In the genomic region with DNA sequence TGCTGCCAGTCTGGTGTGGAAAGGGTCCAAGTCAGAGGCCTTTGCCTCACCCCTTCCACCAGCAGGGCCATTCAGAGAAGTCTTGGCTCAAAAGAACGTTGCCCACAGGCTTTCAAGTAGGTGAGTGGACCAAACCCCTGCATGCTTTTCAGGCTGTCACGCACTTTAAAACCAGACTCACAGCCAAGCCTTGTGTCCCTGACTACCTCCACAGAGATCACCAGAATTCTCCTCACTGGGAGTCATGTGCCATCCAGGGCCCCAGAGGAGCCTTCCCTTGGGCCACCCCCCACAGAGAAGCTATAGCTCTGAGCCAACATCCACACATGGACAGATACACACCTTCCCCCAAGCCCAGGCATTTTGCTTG, we compare ENCODE assay signal across 32 cellular contexts.
DNase-seq lines count a peak whose midpoint lies in the region; ATAC-seq and TF ChIP-seq lines count a peak whose summit lies in the region.
"Had no signal": no experiment of that assay in that cellular context is flagged by ENCODE, and none has a peak within 500 bp of the region (broad histone marks: within the 10 kb centered on the region; RNA-seq: fewer than 3 reads in every experiment).

No MANE protein-coding gene starts in this region.

- no peaks in the 10 kb centered on the region for H3K9me3 ChIP-seq in osteoblast (ENCODE audit: low read depth, low read length)
- H3K9me3 ChIP-seq: BLaER1 treated with 17β-estradiol and CSF1 and Interleukin-3, amounts not matched to agents 10 nM and 100 nM; Caco-2; left lung; ovary; right lobe of liver; stomach; transverse colon had no signal

- H3K4me3 Mint-ChIP-seq in stimulated activated naive CD8-positive, alpha-beta T cell treated with anti-CD3 and anti-CD28 coated beads, Interleukin-15, amount 100 ng/mL, for 72 hours = no peak overlapping the region
- no peak overlapping the region for H3K4me3 Mint-ChIP-seq in activated CD4-positive, alpha-beta memory T cell treated with anti-CD3 and anti-CD28 coated beads, Interleukin-2, amount 10 ng/mL, durations not matched to agents 7 days and 5 days
- H3K4me3 Mint-ChIP-seq: central memory CD8-positive, alpha-beta T cell; naive thymus-derived CD4-positive, alpha-beta T cell; T-helper 17 cell had no signal

- H4K20me1 ChIP-seq in osteoblast (ENCODE audit: insufficient read depth, low read length) = no peaks in the 10 kb centered on the region
- H4K20me1 ChIP-seq: BLaER1 treated with 17β-estradiol and CSF1 and Interleukin-3, amounts not matched to agents 10 nM and 100 nM had no signal

- no peaks in the 10 kb centered on the region for H3K36me3 ChIP-seq in osteoblast (ENCODE audit: insufficient read depth, low read length)
- H3K36me3 ChIP-seq: BLaER1 treated with 17β-estradiol and CSF1 and Interleukin-3, amounts not matched to agents 10 nM and 100 nM; left lung; ovary; right lobe of liver; stomach; transverse colon had no signal

- no peak overlapping the region for H3K4me3 ChIP-seq in osteoblast (ENCODE audit: insufficient read depth, low read length)
- H3K4me3 ChIP-seq: BLaER1 treated with 17β-estradiol and CSF1 and Interleukin-3, amounts not matched to agents 10 nM and 100 nM; GM12878; left lung; ovary; right lobe of liver; stomach; transverse colon had no signal

- no peaks in the 10 kb centered on the region for H3K27me3 ChIP-seq in osteoblast (ENCODE audit: insufficient read depth, low read length)
- H3K27me3 ChIP-seq: BLaER1 treated with 17β-estradiol and CSF1 and Interleukin-3, amounts not matched to agents 10 nM and 100 nM; foreskin keratinocyte; left lung; ovary; right lobe of liver; stomach; transverse colon had no signal

- H3K27ac ChIP-seq in osteoblast (ENCODE audit: low read depth, low read length) = no peak overlapping the region
- H3K27ac ChIP-seq: BLaER1 treated with 17β-estradiol and CSF1 and Interleukin-3, amounts not matched to agents 10 nM and 100 nM; foreskin keratinocyte; HL-60; left lung; ovary; right lobe of liver; stomach; transverse colon had no signal

- no peak for TF ChIP-seq CTCF in osteoblast (IDR thresholded peaks at IDR 0.05; ENCODE audit: extremely low read depth, low read depth, low read length)

- no peak overlapping the region for H3K27ac Mint-ChIP-seq in stimulated activated naive CD8-positive, alpha-beta T cell treated with anti-CD3 and anti-CD28 coated beads, Interleukin-15, amount 100 ng/mL, for 72 hours
- H3K27ac Mint-ChIP-seq in activated CD4-positive, alpha-beta memory T cell treated with anti-CD3 and anti-CD28 coated beads, Interleukin-2, amount 10 ng/mL, durations not matched to agents 7 days and 5 days = no peak overlapping the region
- H3K27ac Mint-ChIP-seq: activated T-helper 2 cell treated with anti-CD3 and anti-CD28 coated beads, Interferon-gamma antibody, Interleukin-2, Interleukin-4, amounts not matched to agents 10 μg/mL and 5 μg/mL and 100 μg/mL, durations not matched to agents 14 hours and 24 hours and 36 hours; naive thymus-derived CD4-positive, alpha-beta T cell; T-helper 17 cell had no signal

- no peak overlapping the region for H3K4me2 ChIP-seq in osteoblast (ENCODE audit: insufficient read depth, low read length)
- H3K4me2 ChIP-seq: BLaER1 treated with 17β-estradiol and CSF1 and Interleukin-3, amounts not matched to agents 10 nM and 100 nM had no signal

- H3K9me3 Mint-ChIP-seq in stimulated activated naive CD8-positive, alpha-beta T cell treated with anti-CD3 and anti-CD28 coated beads, Interleukin-15, amount 100 ng/mL, for 72 hours = no peaks in the 10 kb centered on the region
- H3K9me3 Mint-ChIP-seq in activated CD4-positive, alpha-beta memory T cell treated with anti-CD3 and anti-CD28 coated beads, Interleukin-2, amount 10 ng/mL, durations not matched to agents 7 days and 5 days = no peaks in the 10 kb centered on the region
- H3K9me3 Mint-ChIP-seq: activated naive CD4-positive, alpha-beta T cell treated with anti-CD3 and anti-CD28 coated beads, Interleukin-2, amount 50 U/mL, for 72 hours; activated T-helper 2 cell treated with anti-CD3 and anti-CD28 coated beads, Interferon-gamma antibody, Interleukin-2, Interleukin-4, amounts not matched to agents 10 μg/mL and 5 μg/mL and 100 μg/mL, durations not matched to agents 14 hours and 24 hours and 36 hours; central memory CD8-positive, alpha-beta T cell had no signal

- DNase-seq in stimulated activated naive CD8-positive, alpha-beta T cell treated with anti-CD3 and anti-CD28 coated beads, Interleukin-15, Interleukin-2, amounts not matched to agents 100 U/mL and 50 U/mL, for 24 hours = peak; percentile 0
- DNase-seq in stimulated activated naive CD8-positive, alpha-beta T cell treated with anti-CD3 and anti-CD28 coated beads, Interleukin-15, amount 100 ng/mL, for 72 hours = no peak
- peak; percentile 12 for DNase-seq in activated CD4-positive, alpha-beta memory T cell treated with anti-CD3 and anti-CD28 coated beads, Interleukin-2, amount 10 ng/mL, durations not matched to agents 7 days and 5 days
- DNase-seq in osteoblast (ENCODE audit: insufficient read length, low spot score, missing footprints) (peak; percentile 46), superior temporal gyrus (ENCODE audit: extremely low spot score) (no peak), left cardiac atrium (no peak)
- DNase-seq: activated CD4-positive, alpha-beta T cell treated with anti-CD3 and anti-CD28 coated beads for 4 hours; Caco-2; DMS79; effector CD4-positive, alpha-beta T cell; foreskin keratinocyte; H7; left lung; NCI-H2029 treated with DMSO at 0.1 percent for 48 hours; NCI-H2227 treated with DMSO at 0.1 percent for 48 hours; NCI-H69; ovary; right lobe of liver; RPMI8226; stomach; T-helper 17 cell; transverse colon had no signal

- H3K79me2 ChIP-seq in osteoblast (ENCODE audit: insufficient read depth, low read length) = no peaks in the 10 kb centered on the region

- H3K36me3 Mint-ChIP-seq in activated CD4-positive, alpha-beta memory T cell treated with anti-CD3 and anti-CD28 coated beads, Interleukin-2, amount 10 ng/mL, durations not matched to agents 7 days and 5 days (ENCODE audit: low read depth) = no peaks in the 10 kb centered on the region
- H3K36me3 Mint-ChIP-seq: activated naive CD4-positive, alpha-beta T cell treated with anti-CD3 and anti-CD28 coated beads, Interleukin-2, amount 50 U/mL, for 72 hours had no signal

- intact Hi-C loops in left cardiac atrium (cut with DNase I) = loop anchor here in 1 of 2 donors (5.0 kb wide), 1 partner anchor 44 kb away; no protein-coding TSS in a partner anchor

- H2AFZ ChIP-seq in osteoblast (ENCODE audit: low read length) = no peak overlapping the region

- H3K4me1 ChIP-seq in osteoblast (ENCODE audit: insufficient read depth, low read length) = peaks cover 33% of the 10 kb centered on the region
- H3K4me1 ChIP-seq: Caco-2, left lung had no signal

- no peak for ATAC-seq in stimulated activated naive CD8-positive, alpha-beta T cell treated with anti-CD3 and anti-CD28 coated beads, Interleukin-15, Interleukin-2, amounts not matched to agents 100 U/mL and 50 U/mL, for 24 hours
- no peak for ATAC-seq in stimulated activated naive CD8-positive, alpha-beta T cell treated with anti-CD3 and anti-CD28 coated beads, Interleukin-15, amount 100 ng/mL, for 72 hours
- no peak for ATAC-seq in HG02610 (IDR thresholded peaks at IDR 0.05; ENCODE audit: unreplicated experiment)
- ATAC-seq in activated CD4-positive, CD25-positive, alpha-beta regulatory T cell treated with anti-CD3 and anti-CD28 coated beads, Interleukin-2, amount 50 U/mL, for 24 hours = no peak
- no peak for ATAC-seq in left cardiac atrium
- ATAC-seq: activated naive CD4-positive, alpha-beta T cell treated with anti-CD3 and anti-CD28 coated beads, Interleukin-2, amount 50 U/mL, for 72 hours; foreskin keratinocyte; GM12878; HepG2; left lung; naive thymus-derived CD4-positive, alpha-beta T cell; right lobe of liver; T-helper 17 cell had no signal

- peaks cover 8% of the 10 kb centered on the region for H3K4me1 Mint-ChIP-seq in stimulated activated naive CD8-positive, alpha-beta T cell treated with anti-CD3 and anti-CD28 coated beads, Interleukin-15, amount 100 ng/mL, for 72 hours
- H3K4me1 Mint-ChIP-seq in activated CD4-positive, alpha-beta memory T cell treated with anti-CD3 and anti-CD28 coated beads, Interleukin-2, amount 10 ng/mL, durations not matched to agents 7 days and 5 days = peaks cover 6% of the 10 kb centered on the region
- H3K4me1 Mint-ChIP-seq: central memory CD8-positive, alpha-beta T cell had no signal

- CTCF ChIA-PET in activated CD4-positive, alpha-beta memory T cell treated with anti-CD3 and anti-CD28 coated beads, Interleukin-2, amount 10 ng/mL, durations not matched to agents 7 days and 5 days (lab: Charles Lee) = no interaction called here

- peaks cover 13% of the 10 kb centered on the region for H3K27me3 Mint-ChIP-seq in stimulated activated naive CD8-positive, alpha-beta T cell treated with anti-CD3 and anti-CD28 coated beads, Interleukin-15, amount 100 ng/mL, for 72 hours
- peaks cover 41% of the 10 kb centered on the region for H3K27me3 Mint-ChIP-seq in activated CD4-positive, alpha-beta memory T cell treated with anti-CD3 and anti-CD28 coated beads, Interleukin-2, amount 10 ng/mL, durations not matched to agents 7 days and 5 days

- POLR2A ChIA-PET in activated CD4-positive, alpha-beta memory T cell treated with anti-CD3 and anti-CD28 coated beads, Interleukin-2, amount 10 ng/mL, durations not matched to agents 7 days and 5 days (lab: Charles Lee) = no interaction called here

Comparison
In these comparisons a context has a peak if more than half of its experiments do, and no peak if none do; other contexts are left out.
1. DNase-seq: peak in stimulated activated naive CD8-positive, alpha-beta T cell treated with anti-CD3 and anti-CD28 coated beads, Interleukin-15, Interleukin-2, amounts not matched to agents 100 U/mL and 50 U/mL, for 24 hours (single experiment), activated CD4-positive, alpha-beta memory T cell treated with anti-CD3 and anti-CD28 coated beads, Interleukin-2, amount 10 ng/mL, durations not matched to agents 7 days and 5 days (single experiment) and osteoblast (single experiment); none in stimulated activated naive CD8-positive, alpha-beta T cell treated with anti-CD3 and anti-CD28 coated beads, Interleukin-15, amount 100 ng/mL, for 72 hours (0 of 2), superior temporal gyrus (single experiment) and left cardiac atrium (single experiment).